In the genomic region with DNA sequence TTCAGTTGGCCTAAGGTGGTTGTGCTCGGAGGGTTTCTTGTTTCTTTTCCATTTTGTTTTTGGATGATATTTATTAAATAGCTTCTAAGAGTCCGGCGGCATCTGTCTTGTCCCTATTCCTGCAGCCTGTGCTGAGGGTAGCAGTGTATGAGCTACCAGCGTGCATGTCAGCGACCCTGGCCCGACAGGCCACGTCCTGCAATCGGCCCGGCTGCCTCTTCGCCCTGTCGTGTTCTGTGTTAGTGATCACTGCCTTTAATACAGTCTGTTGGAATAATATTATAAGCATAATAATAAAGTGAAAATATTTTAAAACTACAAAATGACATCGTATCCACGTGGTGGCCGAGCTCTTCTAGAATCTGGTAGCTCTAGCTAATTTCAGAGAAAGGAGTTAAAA, we compare ENCODE assay signal across 2 cellular contexts.
TF ChIP-seq lines count a peak whose summit lies in the region.

No MANE protein-coding gene starts in this region.

TF ChIP-seq in SK-N-SH, 30 proteins besides CTCF, POLR2A, EP300 and RAD21 (continued from another document):
- TF ChIP-seq, protein P1, sequence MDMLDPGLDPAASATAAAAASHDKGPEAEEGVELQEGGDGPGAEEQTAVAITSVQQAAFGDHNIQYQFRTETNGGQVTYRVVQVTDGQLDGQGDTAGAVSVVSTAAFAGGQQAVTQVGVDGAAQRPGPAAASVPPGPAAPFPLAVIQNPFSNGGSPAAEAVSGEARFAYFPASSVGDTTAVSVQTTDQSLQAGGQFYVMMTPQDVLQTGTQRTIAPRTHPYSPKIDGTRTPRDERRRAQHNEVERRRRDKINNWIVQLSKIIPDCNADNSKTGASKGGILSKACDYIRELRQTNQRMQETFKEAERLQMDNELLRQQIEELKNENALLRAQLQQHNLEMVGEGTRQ (IDR thresholded peaks at IDR 0.05; ENCODE audit: borderline replicate concordance, low read depth, low read length), result no peak
- no peak for TF ChIP-seq POLR2AphosphoS5 (IDR thresholded peaks at IDR 0.05; ENCODE audit: low read depth, low read length)
- TF ChIP-seq NRF1 (IDR thresholded peaks at IDR 0.05; ENCODE audit: low read depth, low read length), result no peak
- no peak for TF ChIP-seq YY1 (IDR thresholded peaks at IDR 0.05; ENCODE audit: low read depth)
- no peak for TF ChIP-seq RXRA (IDR thresholded peaks at IDR 0.05; ENCODE audit: borderline replicate concordance, low read depth)
- TF ChIP-seq, protein P2, sequence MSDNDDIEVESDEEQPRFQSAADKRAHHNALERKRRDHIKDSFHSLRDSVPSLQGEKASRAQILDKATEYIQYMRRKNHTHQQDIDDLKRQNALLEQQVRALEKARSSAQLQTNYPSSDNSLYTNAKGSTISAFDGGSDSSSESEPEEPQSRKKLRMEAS (IDR thresholded peaks at IDR 0.05; ENCODE audit: low read depth), result no peak
- TF ChIP-seq FOXJ3 (CRISPR knock-in tag; IDR thresholded peaks at IDR 0.05), result no peak
- TF ChIP-seq, protein P3, sequence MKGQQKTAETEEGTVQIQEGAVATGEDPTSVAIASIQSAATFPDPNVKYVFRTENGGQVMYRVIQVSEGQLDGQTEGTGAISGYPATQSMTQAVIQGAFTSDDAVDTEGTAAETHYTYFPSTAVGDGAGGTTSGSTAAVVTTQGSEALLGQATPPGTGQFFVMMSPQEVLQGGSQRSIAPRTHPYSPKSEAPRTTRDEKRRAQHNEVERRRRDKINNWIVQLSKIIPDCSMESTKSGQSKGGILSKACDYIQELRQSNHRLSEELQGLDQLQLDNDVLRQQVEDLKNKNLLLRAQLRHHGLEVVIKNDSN (IDR thresholded peaks at IDR 0.05; ENCODE audit: borderline replicate concordance, low read depth), result no peak
- TF ChIP-seq, protein P4, sequence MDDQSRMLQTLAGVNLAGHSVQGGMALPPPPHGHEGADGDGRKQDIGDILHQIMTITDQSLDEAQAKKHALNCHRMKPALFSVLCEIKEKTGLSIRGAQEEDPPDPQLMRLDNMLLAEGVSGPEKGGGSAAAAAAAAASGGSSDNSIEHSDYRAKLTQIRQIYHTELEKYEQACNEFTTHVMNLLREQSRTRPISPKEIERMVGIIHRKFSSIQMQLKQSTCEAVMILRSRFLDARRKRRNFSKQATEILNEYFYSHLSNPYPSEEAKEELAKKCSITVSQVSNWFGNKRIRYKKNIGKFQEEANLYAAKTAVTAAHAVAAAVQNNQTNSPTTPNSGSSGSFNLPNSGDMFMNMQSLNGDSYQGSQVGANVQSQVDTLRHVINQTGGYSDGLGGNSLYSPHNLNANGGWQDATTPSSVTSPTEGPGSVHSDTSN (IDR thresholded peaks at IDR 0.05), result no peak
- TF ChIP-seq GATA2 (CRISPR knock-in tag; IDR thresholded peaks at IDR 0.05), result no peak
- TF ChIP-seq RCOR1 (IDR thresholded peaks at IDR 0.05; ENCODE audit: low read length), result no peak
- TF ChIP-seq TEAD4 (IDR thresholded peaks at IDR 0.05; ENCODE audit: borderline replicate concordance, insufficient read depth), result no peak
- TF ChIP-seq SMC3 (IDR thresholded peaks at IDR 0.05; ENCODE audit: low read depth, low read length), result no peak
- no peak for TF ChIP-seq TCF12 (IDR thresholded peaks at IDR 0.05)

TF ChIP-seq in SK-N-SH treated with all-trans-retinoic acid at 6 μM for 48 hours, 23 proteins besides CTCF, POLR2A, EP300 and RAD21 (continued from another document):
- TF ChIP-seq, protein P5, sequence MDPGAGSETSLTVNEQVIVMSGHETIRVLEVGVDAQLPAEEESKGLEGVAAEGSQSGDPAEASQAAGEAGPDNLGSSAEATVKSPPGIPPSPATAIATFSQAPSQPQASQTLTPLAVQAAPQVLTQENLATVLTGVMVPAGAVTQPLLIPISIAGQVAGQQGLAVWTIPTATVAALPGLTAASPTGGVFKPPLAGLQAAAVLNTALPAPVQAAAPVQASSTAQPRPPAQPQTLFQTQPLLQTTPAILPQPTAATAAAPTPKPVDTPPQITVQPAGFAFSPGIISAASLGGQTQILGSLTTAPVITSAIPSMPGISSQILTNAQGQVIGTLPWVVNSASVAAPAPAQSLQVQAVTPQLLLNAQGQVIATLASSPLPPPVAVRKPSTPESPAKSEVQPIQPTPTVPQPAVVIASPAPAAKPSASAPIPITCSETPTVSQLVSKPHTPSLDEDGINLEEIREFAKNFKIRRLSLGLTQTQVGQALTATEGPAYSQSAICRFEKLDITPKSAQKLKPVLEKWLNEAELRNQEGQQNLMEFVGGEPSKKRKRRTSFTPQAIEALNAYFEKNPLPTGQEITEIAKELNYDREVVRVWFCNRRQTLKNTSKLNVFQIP (CRISPR knock-in tag; IDR thresholded peaks at IDR 0.05; ENCODE audit: borderline replicate concordance, low read depth), result no peak
- TF ChIP-seq RARB (CRISPR knock-in tag; IDR thresholded peaks at IDR 0.05), result no peak
- no peak for TF ChIP-seq ZFP3 (CRISPR knock-in tag; IDR thresholded peaks at IDR 0.05)
- TF ChIP-seq SNAI2 (CRISPR knock-in tag; IDR thresholded peaks at IDR 0.05), result no peak
- TF ChIP-seq, protein P6, sequence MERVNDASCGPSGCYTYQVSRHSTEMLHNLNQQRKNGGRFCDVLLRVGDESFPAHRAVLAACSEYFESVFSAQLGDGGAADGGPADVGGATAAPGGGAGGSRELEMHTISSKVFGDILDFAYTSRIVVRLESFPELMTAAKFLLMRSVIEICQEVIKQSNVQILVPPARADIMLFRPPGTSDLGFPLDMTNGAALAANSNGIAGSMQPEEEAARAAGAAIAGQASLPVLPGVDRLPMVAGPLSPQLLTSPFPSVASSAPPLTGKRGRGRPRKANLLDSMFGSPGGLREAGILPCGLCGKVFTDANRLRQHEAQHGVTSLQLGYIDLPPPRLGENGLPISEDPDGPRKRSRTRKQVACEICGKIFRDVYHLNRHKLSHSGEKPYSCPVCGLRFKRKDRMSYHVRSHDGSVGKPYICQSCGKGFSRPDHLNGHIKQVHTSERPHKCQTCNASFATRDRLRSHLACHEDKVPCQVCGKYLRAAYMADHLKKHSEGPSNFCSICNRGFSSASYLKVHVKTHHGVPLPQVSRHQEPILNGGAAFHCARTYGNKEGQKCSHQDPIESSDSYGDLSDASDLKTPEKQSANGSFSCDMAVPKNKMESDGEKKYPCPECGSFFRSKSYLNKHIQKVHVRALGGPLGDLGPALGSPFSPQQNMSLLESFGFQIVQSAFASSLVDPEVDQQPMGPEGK (CRISPR knock-in tag; IDR thresholded peaks at IDR 0.05; ENCODE audit: borderline replicate concordance), result no peak
- no peak for TF ChIP-seq TOX (CRISPR knock-in tag; IDR thresholded peaks at IDR 0.05; ENCODE audit: borderline replicate concordance)
- no peak for TF ChIP-seq ZC3H10 (CRISPR knock-in tag; IDR thresholded peaks at IDR 0.05)
- TF ChIP-seq, protein P7, sequence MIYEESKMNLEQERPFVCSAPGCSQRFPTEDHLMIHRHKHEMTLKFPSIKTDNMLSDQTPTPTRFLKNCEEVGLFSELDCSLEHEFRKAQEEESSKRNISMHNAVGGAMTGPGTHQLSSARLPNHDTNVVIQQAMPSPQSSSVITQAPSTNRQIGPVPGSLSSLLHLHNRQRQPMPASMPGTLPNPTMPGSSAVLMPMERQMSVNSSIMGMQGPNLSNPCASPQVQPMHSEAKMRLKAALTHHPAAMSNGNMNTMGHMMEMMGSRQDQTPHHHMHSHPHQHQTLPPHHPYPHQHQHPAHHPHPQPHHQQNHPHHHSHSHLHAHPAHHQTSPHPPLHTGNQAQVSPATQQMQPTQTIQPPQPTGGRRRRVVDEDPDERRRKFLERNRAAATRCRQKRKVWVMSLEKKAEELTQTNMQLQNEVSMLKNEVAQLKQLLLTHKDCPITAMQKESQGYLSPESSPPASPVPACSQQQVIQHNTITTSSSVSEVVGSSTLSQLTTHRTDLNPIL (CRISPR knock-in tag; IDR thresholded peaks at IDR 0.05; ENCODE audit: low read depth), result no peak
- TF ChIP-seq, protein P8, sequence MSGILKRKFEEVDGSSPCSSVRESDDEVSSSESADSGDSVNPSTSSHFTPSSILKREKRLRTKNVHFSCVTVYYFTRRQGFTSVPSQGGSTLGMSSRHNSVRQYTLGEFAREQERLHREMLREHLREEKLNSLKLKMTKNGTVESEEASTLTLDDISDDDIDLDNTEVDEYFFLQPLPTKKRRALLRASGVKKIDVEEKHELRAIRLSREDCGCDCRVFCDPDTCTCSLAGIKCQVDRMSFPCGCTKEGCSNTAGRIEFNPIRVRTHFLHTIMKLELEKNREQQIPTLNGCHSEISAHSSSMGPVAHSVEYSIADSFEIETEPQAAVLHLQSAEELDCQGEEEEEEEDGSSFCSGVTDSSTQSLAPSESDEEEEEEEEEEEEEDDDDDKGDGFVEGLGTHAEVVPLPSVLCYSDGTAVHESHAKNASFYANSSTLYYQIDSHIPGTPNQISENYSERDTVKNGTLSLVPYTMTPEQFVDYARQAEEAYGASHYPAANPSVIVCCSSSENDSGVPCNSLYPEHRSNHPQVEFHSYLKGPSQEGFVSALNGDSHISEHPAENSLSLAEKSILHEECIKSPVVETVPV (CRISPR knock-in tag; IDR thresholded peaks at IDR 0.05), result no peak
- TF ChIP-seq TCF4 (CRISPR knock-in tag; IDR thresholded peaks at IDR 0.05; ENCODE audit: borderline replicate concordance), result no peak
- TF ChIP-seq PPARA (CRISPR knock-in tag; IDR thresholded peaks at IDR 0.05; ENCODE audit: borderline replicate concordance), result no peak
- TF ChIP-seq ISL1 (CRISPR knock-in tag; IDR thresholded peaks at IDR 0.05), result no peak
- no peak for TF ChIP-seq ZNF8 (CRISPR knock-in tag; IDR thresholded peaks at IDR 0.05)
- TF ChIP-seq BACH2 (CRISPR knock-in tag; IDR thresholded peaks at IDR 0.05; ENCODE audit: borderline replicate concordance), result no peak
- no peak for TF ChIP-seq CSDC2 (CRISPR knock-in tag; IDR thresholded peaks at IDR 0.05)
